12 cellular contexts compared by ENCODE assay signal in the genomic region with DNA sequence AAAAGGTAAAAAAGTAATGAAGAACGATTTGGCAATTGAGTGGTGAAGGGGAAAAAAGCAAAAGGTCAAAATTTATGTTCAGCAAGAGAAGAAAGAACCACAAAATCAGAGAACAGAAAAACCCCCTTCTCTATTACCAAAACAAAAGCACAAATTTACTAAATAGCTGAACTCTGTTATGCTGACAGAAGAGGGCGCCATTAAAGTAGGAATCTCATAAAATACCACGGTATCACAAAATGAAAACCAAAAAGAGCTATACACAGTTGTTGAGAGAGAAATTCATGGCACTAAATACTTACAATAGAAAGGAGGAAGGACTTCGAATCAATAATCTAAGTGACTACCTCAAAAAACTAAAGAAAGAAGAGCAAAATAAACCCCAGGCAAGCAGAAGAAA.
DNase-seq lines count a peak whose midpoint lies in the region; ATAC-seq and TF ChIP-seq lines count a peak whose summit lies in the region.
"Had no signal": no experiment of that assay in that cellular context is flagged by ENCODE, and none has a peak within 500 bp of the region (broad histone marks: within the 10 kb centered on the region; RNA-seq: fewer than 3 reads in every experiment).

No MANE protein-coding gene starts in this region.

- H3K4me3 Mint-ChIP-seq in CD14-positive monocyte = no peak overlapping the region
- no peak overlapping the region for H3K4me3 Mint-ChIP-seq in H9
- H3K4me3 Mint-ChIP-seq in activated T-cell treated with anti-CD3 and anti-CD28 coated beads, Interleukin-2, amount 50 U/mL, for 24 hours = no peak overlapping the region
- H3K4me3 Mint-ChIP-seq: activated naive CD8-positive, alpha-beta T cell had no signal

- H2BK12ac ChIP-seq in H9 (ENCODE audit: insufficient read length, low read depth, low read length) = no peak overlapping the region

- H3K23me2 ChIP-seq in H9 (ENCODE audit: insufficient read length, low read depth, low read length, poor library complexity, severe bottlenecking) = no peaks in the 10 kb centered on the region

- intact Hi-C loops in CD14-positive monocyte (cut with micrococcal nuclease) (no loop called here), upper lobe of right lung (cut with DNase I) (no loop called here)

- H3K27ac Mint-ChIP-seq in CD14-positive monocyte (no peak overlapping the region), H9 (no peak overlapping the region; a peak in 1 of 7 replicates)
- no peak overlapping the region for H3K27ac Mint-ChIP-seq in activated T-cell treated with anti-CD3 and anti-CD28 coated beads, Interleukin-2, amount 50 U/mL, for 24 hours
- H3K27ac Mint-ChIP-seq: activated naive CD8-positive, alpha-beta T cell had no signal

- no peak overlapping the region for H2BK120ac ChIP-seq in H9 (ENCODE audit: low read depth, low read length, poor library complexity, severe bottlenecking)

- no peak overlapping the region for H3K4ac ChIP-seq in H9 (ENCODE audit: low read depth, low read length)

- WGBS in H9 (ENCODE audit: extremely low coverage, insufficient read length, low lambda C conversion rate) = no CpG with 5 or more reads among the region's 4 CpGs

- H3K36me3 ChIP-seq in upper lobe of right lung = no peaks in the 10 kb centered on the region

- no peak overlapping the region for H2AK5ac ChIP-seq in H9 (ENCODE audit: insufficient read length, low read length)

- no peaks in the 10 kb centered on the region for H3K79me2 ChIP-seq in H9 (ENCODE audit: insufficient read depth, low read length)

- H3K4me1 ChIP-seq in H9 (ENCODE audit: insufficient read depth, low read length) = no peaks in the 10 kb centered on the region
- no peaks in the 10 kb centered on the region for H3K4me1 ChIP-seq in upper lobe of right lung
- H3K4me1 ChIP-seq: psoas muscle had no signal

- no peak overlapping the region for H3K4me2 ChIP-seq in H9 (ENCODE audit: insufficient read depth, insufficient read length, low read length)

- H3K9me3 Mint-ChIP-seq in CD14-positive monocyte = peaks cover 0 to 13% (median 3%) of the 10 kb centered on the region in 7 donors
- H3K9me3 Mint-ChIP-seq in H9 = peaks cover 0 to 2% of the 10 kb centered on the region in 2 experiments; a peak in 4 of 5 replicates
- peaks cover 6% of the 10 kb centered on the region for H3K9me3 Mint-ChIP-seq in activated T-cell treated with anti-CD3 and anti-CD28 coated beads, Interleukin-2, amount 50 U/mL, for 24 hours

- H2BK15ac ChIP-seq in H9 (ENCODE audit: low read depth, low read length) = no peak overlapping the region

- DNase-seq in CD14-positive monocyte (ENCODE audit: low spot score) = no peak
- no peak for DNase-seq in H9
- DNase-seq in RPMI7951 (ENCODE audit: low read depth) = peak; percentile 2
- peak; percentile 1 for DNase-seq in germinal center (ENCODE audit: low spot score)
- no peak for DNase-seq in activated T-cell treated with anti-CD3 and anti-CD28 coated beads, Interleukin-2, amount 50 U/mL, for 24 hours
- DNase-seq in upper lobe of right lung = no peak
- DNase-seq: activated CD4-positive, alpha-beta T cell treated with anti-CD3 and anti-CD28 coated beads for 4 hours; islet precursor cell; psoas muscle had no signal

- H3K9ac ChIP-seq in H9 (ENCODE audit: extremely low read depth, insufficient read length, low read length) = no peak overlapping the region

- no peak overlapping the region for H3K56ac ChIP-seq in H9 (ENCODE audit: insufficient read length, low read depth, low read length)

- H3K36me3 Mint-ChIP-seq in CD14-positive monocyte = no peaks in the 10 kb centered on the region
- no peaks in the 10 kb centered on the region; a peak in 1 of 7 replicates for H3K36me3 Mint-ChIP-seq in H9 (ENCODE audit: insufficient read depth in 1 of 3, low read depth in 3 of 3)
- H3K36me3 Mint-ChIP-seq in activated T-cell treated with anti-CD3 and anti-CD28 coated beads, Interleukin-2, amount 50 U/mL, for 24 hours (ENCODE audit: low read depth) = no peaks in the 10 kb centered on the region
- H3K36me3 Mint-ChIP-seq: activated naive CD8-positive, alpha-beta T cell had no signal

- no peaks in the 10 kb centered on the region for H3K9me3 ChIP-seq in H9 (ENCODE audit: control insufficient read depth, low read depth, low read length)
- no peaks in the 10 kb centered on the region for H3K9me3 ChIP-seq in upper lobe of right lung

- H4K20me1 ChIP-seq in H9 (ENCODE audit: control insufficient read depth, insufficient read depth, insufficient read length) = no peaks in the 10 kb centered on the region

- H3K79me1 ChIP-seq in H9 (ENCODE audit: insufficient read depth, low read depth, low read length, poor library complexity, severe bottlenecking) = no peaks in the 10 kb centered on the region

- no peak overlapping the region for H2AFZ ChIP-seq in H9 (ENCODE audit: low read length)

- H2BK5ac ChIP-seq in H9 (ENCODE audit: insufficient read length, low read length) = no peak overlapping the region

- H3K27me3 ChIP-seq in H9 (ENCODE audit: insufficient read depth, low read length) = no peaks in the 10 kb centered on the region
- H3K27me3 ChIP-seq in upper lobe of right lung = no peaks in the 10 kb centered on the region

- no peak overlapping the region for H2BK20ac ChIP-seq in H9 (ENCODE audit: low read depth, low read length, poor library complexity, severe bottlenecking)

- ATAC-seq in HG02884 (IDR thresholded peaks at IDR 0.05; ENCODE audit: unreplicated experiment) = no peak
- ATAC-seq in GM21381 (IDR thresholded peaks at IDR 0.05; ENCODE audit: unreplicated experiment) = no peak
- no peak for ATAC-seq in upper lobe of right lung
- ATAC-seq: psoas muscle had no signal

- H3T11ph ChIP-seq in H9 (ENCODE audit: low read length) = no peak overlapping the region

- no peak overlapping the region for H3K18ac ChIP-seq in H9 (ENCODE audit: insufficient read length, low read depth, low read length)

- H3K23ac ChIP-seq in H9 (ENCODE audit: insufficient read length, low read depth, low read length) = no peak overlapping the region

- H3K4me1 Mint-ChIP-seq in CD14-positive monocyte (peaks cover 2% of the 10 kb centered on the region), H9 (peaks cover 3 to 9% of the 10 kb centered on the region in 2 experiments)
- no peaks in the 10 kb centered on the region for H3K4me1 Mint-ChIP-seq in activated T-cell treated with anti-CD3 and anti-CD28 coated beads, Interleukin-2, amount 50 U/mL, for 24 hours (ENCODE audit: low read depth)

- TF ChIP-seq CTCF in CD14-positive monocyte (IDR thresholded peaks at IDR 0.05) (peak; percentile 10), H9 (conservative IDR thresholded peaks at IDR 0.05) (peak; percentile 77), upper lobe of right lung (IDR thresholded peaks at IDR 0.05) (no peak)

- no peak overlapping the region for H3K27ac ChIP-seq in H9 (ENCODE audit: insufficient read length, low read depth, low read length)
- no peak overlapping the region for H3K27ac ChIP-seq in upper lobe of right lung
- H3K27ac ChIP-seq: psoas muscle had no signal

- H4K5ac ChIP-seq in H9 (ENCODE audit: insufficient read length, low read depth, low read length) = no peak overlapping the region

- peaks cover 0 to 8% (median 6%) of the 10 kb centered on the region in 3 donors for H3K27me3 Mint-ChIP-seq in CD14-positive monocyte (ENCODE audit: low read depth in 3 of 3)
- no peaks in the 10 kb centered on the region; the same call in 1 of the 2 replicates for H3K27me3 Mint-ChIP-seq in H9 (ENCODE audit: low read depth)
- peaks cover 39% of the 10 kb centered on the region for H3K27me3 Mint-ChIP-seq in activated T-cell treated with anti-CD3 and anti-CD28 coated beads, Interleukin-2, amount 50 U/mL, for 24 hours

- H4K91ac ChIP-seq in H9 (ENCODE audit: insufficient read length, low read depth, low read length) = no peak overlapping the region

- H3K14ac ChIP-seq in H9 (ENCODE audit: insufficient read depth, low read length) = no peak overlapping the region

- no peak overlapping the region for H4K8ac ChIP-seq in H9 (replicated peaks; ENCODE audit: insufficient read length, low read depth, low read length)

- H3K4me3 ChIP-seq in upper lobe of right lung = no peak overlapping the region
- H3K4me3 ChIP-seq: psoas muscle had no signal

Comparison
In these comparisons a context has a peak if more than half of its experiments do, and no peak if none do; other contexts are left out.
1. DNase-seq: peak in RPMI7951 (single experiment) and germinal center (single experiment); none in CD14-positive monocyte (single experiment), H9 (single experiment), activated T-cell treated with anti-CD3 and anti-CD28 coated beads, Interleukin-2, amount 50 U/mL, for 24 hours (single experiment) and upper lobe of right lung (single experiment).